Comparison of ENCODE assay signal across 17 cellular contexts in the genomic region with DNA sequence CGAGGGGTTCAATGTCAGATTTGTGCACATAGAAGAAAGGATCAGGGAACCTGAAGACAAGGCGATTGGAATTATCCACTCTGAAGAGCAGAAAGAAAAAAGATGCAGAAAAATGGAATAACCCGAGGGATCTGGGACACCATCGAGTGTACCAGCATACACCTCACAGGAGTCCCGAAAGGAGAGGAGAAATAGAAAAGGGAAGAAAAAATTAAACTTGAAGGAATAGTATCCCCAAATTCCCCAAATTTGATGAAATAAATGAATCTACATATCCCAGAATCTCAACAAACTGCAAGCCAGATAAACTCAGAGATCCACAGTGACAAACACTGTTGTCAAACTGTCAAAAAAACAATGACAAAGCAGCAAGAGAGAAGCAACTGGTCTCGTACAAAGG.
DNase-seq lines count a peak whose midpoint lies in the region; ATAC-seq and TF ChIP-seq lines count a peak whose summit lies in the region.
"Had no signal": no experiment of that assay in that cellular context is flagged by ENCODE, and none has a peak within 500 bp of the region (broad histone marks: within the 10 kb centered on the region; RNA-seq: fewer than 3 reads in every experiment).

No MANE protein-coding gene starts in this region.

- TF ChIP-seq CTCF in HEK293 (tag by site-specific recombination; IDR thresholded peaks at IDR 0.05) = no peak

- no peaks in the 10 kb centered on the region for H3K27me3 Mint-ChIP-seq in activated naive CD8-positive, alpha-beta T cell
- peaks cover 6% of the 10 kb centered on the region for H3K27me3 Mint-ChIP-seq in activated naive CD8-positive, alpha-beta T cell treated with anti-CD3 and anti-CD28 coated beads, Interleukin-2, amount 50 U/mL, for 24 hours
- H3K27me3 Mint-ChIP-seq in stimulated activated naive B cell treated with anti-CD40 and anti-IgM and Interleukin-4, amounts not matched to agents 10 μg/mL and 1 μg/mL and 100 μg/mL, for 72 hours = no peaks in the 10 kb centered on the region
- H3K27me3 Mint-ChIP-seq: B cell had no signal

- no peak overlapping the region for H3K27ac ChIP-seq in HEK293 (ENCODE audit: extremely low read depth, low read depth, low read length)
- H3K27ac ChIP-seq: 22Rv1; A549; BLaER1 treated with 17β-estradiol and CSF1 and Interleukin-3, amounts not matched to agents 10 nM and 100 nM; C4-2B had no signal

- H3K4me1 Mint-ChIP-seq in activated naive CD8-positive, alpha-beta T cell (ENCODE audit: low read depth) = peaks cover 10% of the 10 kb centered on the region
- H3K4me1 Mint-ChIP-seq in activated naive CD8-positive, alpha-beta T cell treated with anti-CD3 and anti-CD28 coated beads, Interleukin-2, amount 50 U/mL, for 24 hours = peaks cover 8% of the 10 kb centered on the region
- peaks cover 15 to 26% of the 10 kb centered on the region in 2 donors for H3K4me1 Mint-ChIP-seq in stimulated activated naive B cell treated with anti-CD40 and anti-IgM and Interleukin-4, amounts not matched to agents 10 μg/mL and 1 μg/mL and 100 μg/mL, for 72 hours

- H3K27ac Mint-ChIP-seq in activated naive CD8-positive, alpha-beta T cell = peak overlapping the region; percentile 29
- no peak overlapping the region for H3K27ac Mint-ChIP-seq in activated naive CD8-positive, alpha-beta T cell treated with anti-CD3 and anti-CD28 coated beads, Interleukin-2, amount 50 U/mL, for 24 hours
- peak overlapping the region; percentile 37 for H3K27ac Mint-ChIP-seq in stimulated activated naive B cell treated with anti-CD40 and anti-IgM and Interleukin-4, amounts not matched to agents 10 μg/mL and 1 μg/mL and 100 μg/mL, for 72 hours
- H3K27ac Mint-ChIP-seq: B cell; CD4-positive, alpha-beta T cell; CD8-positive, alpha-beta T cell had no signal

- CTCF ChIA-PET in HEK293 (lab: Yijun Ruan, JAX) = interaction anchor here (1.0 to 1.1 kb wide), 2 partner anchors 11 to 39 kb away, joined by 4 to 5 read pairs; no protein-coding TSS in a partner anchor

- no peak for ATAC-seq in activated naive CD8-positive, alpha-beta T cell treated with anti-CD3 and anti-CD28 coated beads, Interleukin-2, amount 50 U/mL, for 24 hours
- ATAC-seq in stimulated activated naive B cell treated with anti-CD40 and anti-IgM and Interleukin-4, amounts not matched to agents 10 μg/mL and 1 μg/mL and 100 μg/mL, for 72 hours (replicated peaks) = no peak
- ATAC-seq: A549; CD8-positive, alpha-beta T cell had no signal

- no peaks in the 10 kb centered on the region for H3K9me3 ChIP-seq in HEK293 (ENCODE audit: control insufficient read depth, insufficient read depth, low read depth, low read length)

- H3K36me3 ChIP-seq in HEK293 (ENCODE audit: control insufficient read depth in 2 of 2, insufficient read depth in 1 of 2, low read length in 2 of 2) = no peaks in the 10 kb centered on the region
- H3K36me3 ChIP-seq: BLaER1 treated with 17β-estradiol and CSF1 and Interleukin-3, amounts not matched to agents 10 nM and 100 nM had no signal

- H3K4me3 Mint-ChIP-seq in activated naive CD8-positive, alpha-beta T cell = no peak overlapping the region
- H3K4me3 Mint-ChIP-seq in activated naive CD8-positive, alpha-beta T cell treated with anti-CD3 and anti-CD28 coated beads, Interleukin-2, amount 50 U/mL, for 24 hours = no peak overlapping the region
- no peak overlapping the region for H3K4me3 Mint-ChIP-seq in stimulated activated naive B cell treated with anti-CD40 and anti-IgM and Interleukin-4, amounts not matched to agents 10 μg/mL and 1 μg/mL and 100 μg/mL, for 72 hours
- H3K4me3 Mint-ChIP-seq: B cell; CD4-positive, alpha-beta T cell; CD8-positive, alpha-beta T cell had no signal

- peaks cover 16% of the 10 kb centered on the region for H3K36me3 Mint-ChIP-seq in activated naive CD8-positive, alpha-beta T cell
- H3K36me3 Mint-ChIP-seq in activated naive CD8-positive, alpha-beta T cell treated with anti-CD3 and anti-CD28 coated beads, Interleukin-2, amount 50 U/mL, for 24 hours (ENCODE audit: low read depth) = peaks cover 11% of the 10 kb centered on the region
- peaks cover 5 to 14% of the 10 kb centered on the region in 2 donors for H3K36me3 Mint-ChIP-seq in stimulated activated naive B cell treated with anti-CD40 and anti-IgM and Interleukin-4, amounts not matched to agents 10 μg/mL and 1 μg/mL and 100 μg/mL, for 72 hours
- H3K36me3 Mint-ChIP-seq: CD8-positive, alpha-beta T cell had no signal

- DNase-seq in activated naive CD8-positive, alpha-beta T cell treated with anti-CD3 and anti-CD28 coated beads, Interleukin-2, amount 50 U/mL, for 24 hours = no peak
- DNase-seq in stimulated activated naive B cell treated with anti-CD40 and anti-IgM and Interleukin-4, amounts not matched to agents 10 μg/mL and 1 μg/mL and 100 μg/mL, for 72 hours = no peak
- DNase-seq in glomerular visceral epithelial cell (ENCODE audit: extremely low spot score) = no peak
- DNase-seq: AML-193; Caco-2; Calu3; CD4-positive, alpha-beta T cell; CD8-positive, alpha-beta T cell; DMS79 treated with DMSO at 0.1 percent for 48 hours; GF-D8 had no signal

- no peaks in the 10 kb centered on the region for H3K4me1 ChIP-seq in HEK293 (ENCODE audit: control insufficient read depth, insufficient read depth, low read length)
- H3K4me1 ChIP-seq: A549, Caco-2 had no signal

- H3K4me3 ChIP-seq in HEK293 (ENCODE audit: low read depth, low read length) = no peak overlapping the region
- H3K4me3 ChIP-seq: A549; BLaER1 treated with 17β-estradiol and CSF1 and Interleukin-3, amounts not matched to agents 10 nM and 100 nM had no signal

- POLR2A ChIA-PET in HEK293 (lab: Yijun Ruan, JAX) = no interaction called here

- H3K9me3 Mint-ChIP-seq in activated naive CD8-positive, alpha-beta T cell (ENCODE audit: low read depth) = peaks cover 19% of the 10 kb centered on the region
- peaks cover 28% of the 10 kb centered on the region for H3K9me3 Mint-ChIP-seq in activated naive CD8-positive, alpha-beta T cell treated with anti-CD3 and anti-CD28 coated beads, Interleukin-2, amount 50 U/mL, for 24 hours
- H3K9me3 Mint-ChIP-seq in stimulated activated naive B cell treated with anti-CD40 and anti-IgM and Interleukin-4, amounts not matched to agents 10 μg/mL and 1 μg/mL and 100 μg/mL, for 72 hours = peaks cover 9 to 13% of the 10 kb centered on the region in 2 donors

TF ChIP-seq in HEK293, 187 proteins besides CTCF, POLR2A, EP300 and RAD21:
- TF ChIP-seq SETDB1 (IDR thresholded peaks at IDR 0.05; ENCODE audit: insufficient read length, low read length) (peak; percentile 91), ZNF558 (tag by site-specific recombination; IDR thresholded peaks at IDR 0.05) (peak; percentile 99), TRIM28 (IDR thresholded peaks at IDR 0.05; ENCODE audit: borderline replicate concordance, low read length) (peak; percentile 89)
- TF ChIP-seq, protein P1, sequence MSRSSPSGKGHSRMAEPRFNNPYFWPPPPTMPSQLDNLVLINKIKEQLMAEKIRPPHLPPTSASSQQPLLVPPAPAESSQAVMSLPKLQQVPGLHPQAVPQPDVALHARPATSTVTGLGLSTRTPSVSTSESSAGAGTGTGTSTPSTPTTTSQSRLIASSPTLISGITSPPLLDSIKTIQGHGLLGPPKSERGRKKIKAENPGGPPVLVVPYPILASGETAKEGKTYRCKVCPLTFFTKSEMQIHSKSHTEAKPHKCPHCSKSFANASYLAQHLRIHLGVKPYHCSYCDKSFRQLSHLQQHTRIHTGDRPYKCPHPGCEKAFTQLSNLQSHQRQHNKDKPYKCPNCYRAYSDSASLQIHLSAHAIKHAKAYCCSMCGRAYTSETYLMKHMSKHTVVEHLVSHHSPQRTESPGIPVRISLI (tag by site-specific recombination; IDR thresholded peaks at IDR 0.05) = no peak
